ENCODE assay signal across 1 cellular context in genomic region chr2:112481050-112481527, GRCh38.
A peak's percentile ranks its signal among the peaks of the same experiment; 100 is the strongest.
TF ChIP-seq lines count a peak whose summit lies in the region.

No MANE protein-coding gene starts in this region.

TF ChIP-seq in K562, 482 proteins besides CTCF, POLR2A, EP300 and RAD21 (continued from another document and continues in another):
- TF ChIP-seq MAX (CRISPR knock-in tag; IDR thresholded peaks at IDR 0.05) (peak; percentile 83), ZNF830 (CRISPR knock-in tag; IDR thresholded peaks at IDR 0.05) (no peak), CTCFL (IDR thresholded peaks at IDR 0.05; ENCODE audit: borderline replicate concordance, insufficient read depth, low read depth, low read length, poor library complexity, severe bottlenecking) (peak; percentile 49), NFYB (IDR thresholded peaks at IDR 0.05; ENCODE audit: extremely low read depth, insufficient read length) (no peak), LCOR (CRISPR knock-in tag; IDR thresholded peaks at IDR 0.05) (peak; percentile 82), SNRNP70 (optimal IDR thresholded peaks at IDR 0.05; ENCODE audit: low read depth, low read length) (no peak), ZNF785 (CRISPR knock-in tag; IDR thresholded peaks at IDR 0.05) (no peak), KLF16 (IDR thresholded peaks at IDR 0.05) (0 out of 2 replicates have a peak, but pooled peaks have one; percentile 19), CXXC5 (CRISPR knock-in tag; IDR thresholded peaks at IDR 0.05) (peak; percentile 64), MTA1 (IDR thresholded peaks at IDR 0.05; ENCODE audit: borderline replicate concordance) (no peak), ZNF217 (CRISPR knock-in tag; IDR thresholded peaks at IDR 0.05) (no peak), BACH1 (tag; IDR thresholded peaks at IDR 0.05) (no peak), MXI1 (IDR thresholded peaks at IDR 0.05; ENCODE audit: low read depth, low read length) (no peak), MAZ (CRISPR knock-in tag; conservative IDR thresholded peaks at IDR 0.05 in 1 of 2, IDR thresholded peaks at IDR 0.05 in 1 of 2) (peak in 1 of 2 experiments; percentile 70; a peak in 1 of 4 replicates), E2F3 (CRISPR knock-in tag; IDR thresholded peaks at IDR 0.05) (0 out of 2 replicates have a peak, but pooled peaks have one; percentile 37), NUFIP1 (IDR thresholded peaks at IDR 0.05; ENCODE audit: partially characterized antibody) (no peak), TEAD1 (CRISPR knock-in tag; IDR thresholded peaks at IDR 0.05) (peak; percentile 63 to 94; a peak in 3 of 4 replicates), RB1 (IDR thresholded peaks at IDR 0.05; ENCODE audit: low read depth) (peak; percentile 48; the same call in 1 of the 2 replicates), ETV5 (CRISPR knock-in tag; IDR thresholded peaks at IDR 0.05; ENCODE audit: low read depth) (peak; percentile 76), SREBF1 (IDR thresholded peaks at IDR 0.05; ENCODE audit: borderline replicate concordance, low read depth, low read length) (no peak), ZFX (CRISPR knock-in tag; IDR thresholded peaks at IDR 0.05) (peak; percentile 30; the same call in 1 of the 2 replicates), FOXJ3 (CRISPR knock-in tag; IDR thresholded peaks at IDR 0.05) (no peak), ZFP91 (CRISPR knock-in tag; IDR thresholded peaks at IDR 0.05) (no peak), MEF2D (tag; conservative IDR thresholded peaks at IDR 0.05; ENCODE audit: low read depth) (no peak), FOXA3 (CRISPR knock-in tag; conservative IDR thresholded peaks at IDR 0.05 in 1 of 2, IDR thresholded peaks at IDR 0.05 in 1 of 2) (peak in 1 of 2 experiments; percentile 41; a peak in 1 of 4 replicates), MEIS2 (IDR thresholded peaks at IDR 0.05; ENCODE audit: partially characterized antibody) (peak; percentile 60), GABPA (tag; conservative IDR thresholded peaks at IDR 0.05; ENCODE audit: low read depth) (peak; percentile 69), TARDBP (IDR thresholded peaks at IDR 0.05) (peak; percentile 90; the same call in 1 of the 2 replicates), TAL1 (IDR thresholded peaks at IDR 0.05) (peak; percentile 49; the same call in 1 of the 2 replicates), ETV1 (tag; conservative IDR thresholded peaks at IDR 0.05; ENCODE audit: low read depth) (peak; percentile 50; the same call in 1 of the 2 replicates), PHF21A (IDR thresholded peaks at IDR 0.05; ENCODE audit: borderline replicate concordance, low read depth) (peak; percentile 96), TOE1 (IDR thresholded peaks at IDR 0.05; ENCODE audit: borderline replicate concordance) (0 out of 2 replicates have a peak, but pooled peaks have one; percentile 35), TOE1 (CRISPR knock-in tag; IDR thresholded peaks at IDR 0.05; ENCODE audit: borderline replicate concordance, low read depth) (no peak), ZC3H4 (CRISPR knock-in tag; IDR thresholded peaks at IDR 0.05; ENCODE audit: borderline replicate concordance) (no peak), YY1 (IDR thresholded peaks at IDR 0.05; ENCODE audit: borderline replicate concordance in 1 of 3, control insufficient read depth in 1 of 3, extremely low read depth in 1 of 3, insufficient read depth in 3 of 3, insufficient read length in 1 of 3, insufficient replicate concordance in 2 of 3, low read depth in 1 of 3, low read length in 2 of 3) (peak in 2 of 3 experiments; percentile 31 to 69), ZBED1 (IDR thresholded peaks at IDR 0.05) (no peak; the same call in 1 of the 2 replicates), PRPF4 (IDR thresholded peaks at IDR 0.05; ENCODE audit: insufficient read depth, low read depth, low read length, poor library complexity, severe bottlenecking) (no peak), ESRRB (CRISPR knock-in tag; IDR thresholded peaks at IDR 0.05; ENCODE audit: borderline replicate concordance) (no peak), CBFB (CRISPR knock-in tag; IDR thresholded peaks at IDR 0.05) (peak; percentile 38; the same call in 1 of the 2 replicates), ARID2 (IDR thresholded peaks at IDR 0.05) (peak; percentile 87), CBX3 (IDR thresholded peaks at IDR 0.05; ENCODE audit: borderline replicate concordance in 1 of 2, low read length in 2 of 2) (0 out of 3 replicates have a peak, but pooled peaks of 1 of the 2 experiments have one; percentile 67), POLR2G (IDR thresholded peaks at IDR 0.05; ENCODE audit: low read depth, low read length) (peak; percentile 76), THAP12 (CRISPR knock-in tag; IDR thresholded peaks at IDR 0.05) (peak; percentile 3; the same call in 1 of the 2 replicates), ATF3 (IDR thresholded peaks at IDR 0.05) (no peak), ATF3 (CRISPR knock-in tag; conservative IDR thresholded peaks at IDR 0.05) (peak; percentile 29; the same call in 1 of the 2 replicates), MAFG (tag; conservative IDR thresholded peaks at IDR 0.05) (no peak), ZBTB11 (CRISPR knock-in tag; IDR thresholded peaks at IDR 0.05) (peak in 2 of 3 experiments; percentile 58 to 91; a peak in 4 of 6 replicates), ARNT (IDR thresholded peaks at IDR 0.05) (peak in 1 of 2 experiments; percentile 46; a peak in 1 of 4 replicates), MYC (IDR thresholded peaks at IDR 0.05; ENCODE audit: low read depth, low read length) (peak; percentile 78), MYC (CRISPR knock-in tag; IDR thresholded peaks at IDR 0.05; ENCODE audit: borderline replicate concordance, low read depth) (no peak), NCOA1 (IDR thresholded peaks at IDR 0.05; ENCODE audit: low read depth) (peak; percentile 27; the same call in 1 of the 2 replicates), ZEB2 (IDR thresholded peaks at IDR 0.05) (peak; percentile 37; the same call in 1 of the 2 replicates), RBM15 (IDR thresholded peaks at IDR 0.05; ENCODE audit: insufficient read depth, low read length) (no peak), CBX8 (IDR thresholded peaks at IDR 0.05; ENCODE audit: borderline replicate concordance, extremely low read depth, low read depth, low read length, poor library complexity, severe bottlenecking) (no peak), FOXP1 (CRISPR knock-in tag; IDR thresholded peaks at IDR 0.05) (peak; percentile 60; the same call in 1 of the 2 replicates), CBFA2T2 (conservative IDR thresholded peaks at IDR 0.05) (peak; percentile 59), SMARCA5 (IDR thresholded peaks at IDR 0.05) (no peak; the same call in 1 of the 2 replicates), MYBL2 (IDR thresholded peaks at IDR 0.05; ENCODE audit: low read depth) (no peak), MYBL2 (CRISPR knock-in tag; IDR thresholded peaks at IDR 0.05; ENCODE audit: borderline replicate concordance) (no peak), POLR2AphosphoS5 (IDR thresholded peaks at IDR 0.05; ENCODE audit: control insufficient read depth, insufficient read depth, low read depth, low read length) (peak; percentile 62), NR4A1 (CRISPR knock-in tag; IDR thresholded peaks at IDR 0.05) (no peak), NR4A1 (tag; IDR thresholded peaks at IDR 0.05) (0 out of 2 replicates have a peak, but pooled peaks have one; percentile 10), SP1 (CRISPR knock-in tag; IDR thresholded peaks at IDR 0.05) (peak; percentile 50; the same call in 1 of the 2 replicates), E2F8 (IDR thresholded peaks at IDR 0.05; ENCODE audit: low read depth, partially characterized antibody) (peak; percentile 12), CHD2 (IDR thresholded peaks at IDR 0.05; ENCODE audit: low read depth, low read length) (0 out of 2 replicates have a peak, but pooled peaks have one; percentile 25)
